1 cellular context compared by ENCODE assay signal in the genomic region with DNA sequence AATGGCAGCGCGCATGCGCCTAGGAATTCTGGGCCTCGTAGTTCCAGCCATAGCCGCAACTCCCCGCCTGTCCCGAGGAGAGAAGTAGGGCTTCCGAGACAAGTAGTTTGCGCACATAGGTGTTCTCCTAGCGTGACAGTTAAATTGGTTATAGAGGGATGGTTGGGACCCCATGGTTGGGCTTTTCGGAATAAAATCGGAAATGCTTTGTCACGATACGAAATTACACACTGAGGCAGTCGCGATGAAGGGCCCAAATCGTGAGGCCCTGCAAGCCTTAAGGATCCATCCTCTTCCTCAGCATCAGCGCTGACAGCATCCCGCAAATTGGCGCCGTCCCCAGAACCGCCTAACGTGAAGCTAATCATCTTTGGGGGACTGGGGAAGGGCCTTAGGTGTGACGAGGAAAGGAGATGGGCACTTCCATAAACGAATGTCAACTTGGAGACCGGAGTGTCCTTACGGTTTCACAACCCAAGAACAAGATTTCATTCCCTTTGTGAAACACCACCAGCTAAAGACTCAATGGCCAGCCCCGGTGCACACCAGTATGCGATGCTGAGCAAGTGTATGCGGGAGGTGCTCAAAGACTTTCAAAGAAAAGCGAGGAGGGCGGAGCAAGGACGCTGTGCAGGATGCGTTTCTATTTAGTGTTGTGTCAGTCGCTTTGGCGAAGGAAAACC.
TF ChIP-seq lines count a peak whose summit lies in the region.

No MANE protein-coding gene starts in this region.

TF ChIP-seq in HepG2, 621 proteins besides CTCF, POLR2A, EP300 and RAD21 (continued from another document):
- TF ChIP-seq, protein P1, sequence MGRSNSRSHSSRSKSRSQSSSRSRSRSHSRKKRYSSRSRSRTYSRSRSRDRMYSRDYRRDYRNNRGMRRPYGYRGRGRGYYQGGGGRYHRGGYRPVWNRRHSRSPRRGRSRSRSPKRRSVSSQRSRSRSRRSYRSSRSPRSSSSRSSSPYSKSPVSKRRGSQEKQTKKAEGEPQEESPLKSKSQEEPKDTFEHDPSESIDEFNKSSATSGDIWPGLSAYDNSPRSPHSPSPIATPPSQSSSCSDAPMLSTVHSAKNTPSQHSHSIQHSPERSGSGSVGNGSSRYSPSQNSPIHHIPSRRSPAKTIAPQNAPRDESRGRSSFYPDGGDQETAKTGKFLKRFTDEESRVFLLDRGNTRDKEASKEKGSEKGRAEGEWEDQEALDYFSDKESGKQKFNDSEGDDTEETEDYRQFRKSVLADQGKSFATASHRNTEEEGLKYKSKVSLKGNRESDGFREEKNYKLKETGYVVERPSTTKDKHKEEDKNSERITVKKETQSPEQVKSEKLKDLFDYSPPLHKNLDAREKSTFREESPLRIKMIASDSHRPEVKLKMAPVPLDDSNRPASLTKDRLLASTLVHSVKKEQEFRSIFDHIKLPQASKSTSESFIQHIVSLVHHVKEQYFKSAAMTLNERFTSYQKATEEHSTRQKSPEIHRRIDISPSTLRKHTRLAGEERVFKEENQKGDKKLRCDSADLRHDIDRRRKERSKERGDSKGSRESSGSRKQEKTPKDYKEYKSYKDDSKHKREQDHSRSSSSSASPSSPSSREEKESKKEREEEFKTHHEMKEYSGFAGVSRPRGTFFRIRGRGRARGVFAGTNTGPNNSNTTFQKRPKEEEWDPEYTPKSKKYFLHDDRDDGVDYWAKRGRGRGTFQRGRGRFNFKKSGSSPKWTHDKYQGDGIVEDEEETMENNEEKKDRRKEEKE (IDR thresholded peaks at IDR 0.05), result no peak
- TF ChIP-seq IRF2 (CRISPR knock-in tag; IDR thresholded peaks at IDR 0.05) (no peak), ZNF136 (CRISPR knock-in tag; IDR thresholded peaks at IDR 0.05; ENCODE audit: low read depth) (0 out of 2 replicates have a peak, but pooled peaks have one; percentile 58), ZNF891 (CRISPR knock-in tag; IDR thresholded peaks at IDR 0.05) (0 out of 2 replicates have a peak, but pooled peaks have one; percentile 40), ZFAT (CRISPR knock-in tag; conservative IDR thresholded peaks at IDR 0.05) (no peak), IKZF1 (IDR thresholded peaks at IDR 0.05) (no peak), ZFP90 (CRISPR knock-in tag; IDR thresholded peaks at IDR 0.05; ENCODE audit: borderline replicate concordance) (0 out of 2 replicates have a peak, but pooled peaks have one; percentile 2), HDAC2 (CRISPR knock-in tag; IDR thresholded peaks at IDR 0.05) (peak; percentile 5; the same call in 1 of the 2 replicates), ZNF33A (CRISPR knock-in tag; IDR thresholded peaks at IDR 0.05; ENCODE audit: borderline replicate concordance) (no peak), ZNF292 (CRISPR knock-in tag; IDR thresholded peaks at IDR 0.05; ENCODE audit: borderline replicate concordance, low read depth) (0 out of 2 replicates have a peak, but pooled peaks have one; percentile 15), ERF (CRISPR knock-in tag; IDR thresholded peaks at IDR 0.05) (no peak), NCOA5 (CRISPR knock-in tag; IDR thresholded peaks at IDR 0.05) (no peak), GABPB1 (CRISPR knock-in tag; IDR thresholded peaks at IDR 0.05) (peak; percentile 28; the same call in 1 of the 2 replicates), SRSF1 (optimal IDR thresholded peaks at IDR 0.05; ENCODE audit: low read depth, low read length) (peak; percentile 57), HNF4A (CRISPR knock-in tag; IDR thresholded peaks at IDR 0.05) (no peak; the same call in 1 of the 2 replicates), NR3C1 (CRISPR knock-in tag; IDR thresholded peaks at IDR 0.05) (no peak), CC2D1A (CRISPR knock-in tag; IDR thresholded peaks at IDR 0.05) (no peak), NAIF1 (CRISPR knock-in tag; IDR thresholded peaks at IDR 0.05; ENCODE audit: borderline replicate concordance) (no peak), KAT8 (CRISPR knock-in tag; IDR thresholded peaks at IDR 0.05) (no peak), SPEN (CRISPR knock-in tag; IDR thresholded peaks at IDR 0.05; ENCODE audit: low read depth) (peak; percentile 5; the same call in 1 of the 2 replicates), HDAC1 (CRISPR knock-in tag; IDR thresholded peaks at IDR 0.05) (0 out of 2 replicates have a peak, but pooled peaks have one; percentile 7), ZNF17 (CRISPR knock-in tag; IDR thresholded peaks at IDR 0.05) (no peak), TP53 (CRISPR knock-in tag; conservative IDR thresholded peaks at IDR 0.05) (no peak), RARA (CRISPR knock-in tag; IDR thresholded peaks at IDR 0.05) (no peak; the same call in 1 of the 2 replicates), KLF11 (CRISPR knock-in tag; IDR thresholded peaks at IDR 0.05) (no peak), ZNF446 (CRISPR knock-in tag; IDR thresholded peaks at IDR 0.05) (no peak), ZNF431 (CRISPR knock-in tag; IDR thresholded peaks at IDR 0.05; ENCODE audit: borderline replicate concordance, low read depth) (no peak), ARID2 (CRISPR knock-in tag; IDR thresholded peaks at IDR 0.05; ENCODE audit: borderline replicate concordance) (no peak), ARNTL (CRISPR knock-in tag; IDR thresholded peaks at IDR 0.05) (no peak), ZBTB37 (CRISPR knock-in tag; IDR thresholded peaks at IDR 0.05) (no peak), CENPBD1 (CRISPR knock-in tag; IDR thresholded peaks at IDR 0.05; ENCODE audit: borderline replicate concordance, low read depth) (no peak), ARNT (IDR thresholded peaks at IDR 0.05) (no peak)
